11 cellular contexts compared by ENCODE assay signal in the genomic region with DNA sequence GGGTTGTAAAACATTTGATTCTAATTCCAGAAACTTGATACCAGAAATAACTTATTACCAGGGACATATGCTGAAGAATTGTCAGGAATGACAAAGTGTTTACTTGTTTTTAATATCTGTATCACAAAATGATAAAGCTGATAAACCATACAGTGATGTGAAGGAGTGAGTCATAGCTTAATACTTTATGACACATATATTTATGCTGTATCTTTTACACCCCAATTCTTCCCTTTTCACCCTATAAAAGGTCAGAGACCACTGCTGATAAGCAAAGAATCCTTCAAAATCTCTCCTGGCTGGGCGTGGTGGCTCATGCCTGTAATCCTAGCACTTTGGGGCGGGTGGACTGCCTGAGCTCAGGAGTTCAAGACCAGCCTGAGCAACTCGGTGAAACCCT. TPM values are rescaled to one million over a fixed set of nuclear protein-coding genes. Genes with fewer than 3 reads are reported as not detected.
DNase-seq lines count a peak whose midpoint lies in the region; TF ChIP-seq lines count a peak whose summit lies in the region.
"Had no signal": no experiment of that assay in that cellular context is flagged by ENCODE, and none has a peak within 500 bp of the region (broad histone marks: within the 10 kb centered on the region; RNA-seq: fewer than 3 reads in every experiment).

No MANE protein-coding gene starts in this region.

- peaks cover 0 to 15% (median 0%) of the 10 kb centered on the region in 3 donors for H3K36me3 Mint-ChIP-seq in CD8-positive, alpha-beta memory T cell

- H2AFZ ChIP-seq in OCI-LY7 (ENCODE audit: low read length) = peak overlapping the region; percentile 58; the same call in 1 of the 2 replicates

- no peak overlapping the region for H3K27ac ChIP-seq in CD8-positive, alpha-beta memory T cell (ENCODE audit: low read depth, low read length)
- H3K27ac ChIP-seq in OCI-LY7 (ENCODE audit: low read depth, low read length, poor library complexity, severe bottlenecking) (peak overlapping the region; percentile 91), dorsolateral prefrontal cortex (peak overlapping the region in 41 of 59 donors; percentile 5 to 97 (median 81)), vagina (no peak overlapping the region)

- DNase-seq in CD8-positive, alpha-beta memory T cell = no peak
- DNase-seq in OCI-LY7 (ENCODE audit: low spot score) (no peak), dorsolateral prefrontal cortex (no peak), retinal pigment epithelial cell (ENCODE audit: low read depth) (peak; percentile 24), NCI-H446 (lab: John Stamatoyannopoulos, UW) (no peak), OCI-M2 (lab: John Stamatoyannopoulos, UW; ENCODE audit: unreplicated experiment) (no peak), DMS114 treated with DMSO at 0.1 percent for 48 hours (lab: John Stamatoyannopoulos, UW; ENCODE audit: unreplicated experiment) (no peak), vagina (ENCODE audit: extremely low spot score in 2 of 2) (no peak)
- DNase-seq: aorta; NCI-H2227 treated with DMSO at 0.1 percent for 48 hours; stimulated activated naive CD4-positive, alpha-beta T cell treated with Interleukin-2 at 50 U/mL for 16 hours had no signal

- TF ChIP-seq CTCF in OCI-LY7 (conservative IDR thresholded peaks at IDR 0.05; ENCODE audit: low read length) = no peak
- TF ChIP-seq CTCF in dorsolateral prefrontal cortex (IDR thresholded peaks at IDR 0.05 in 54 of 56, conservative IDR thresholded peaks at IDR 0.05 in 2 of 56; ENCODE audit: low read depth in 1 of 56, partially characterized antibody in 56 of 56) = no peak
- TF ChIP-seq CTCF in retinal pigment epithelial cell (conservative IDR thresholded peaks at IDR 0.05; ENCODE audit: low read depth, low read length) = no peak
- TF ChIP-seq CTCF in vagina (IDR thresholded peaks at IDR 0.05) = no peak

- no peaks in the 10 kb centered on the region for H3K9me3 ChIP-seq in CD8-positive, alpha-beta memory T cell (ENCODE audit: low read length)
- H3K9me3 ChIP-seq in OCI-LY7 (ENCODE audit: low read length) = no peaks in the 10 kb centered on the region
- no peaks in the 10 kb centered on the region for H3K9me3 ChIP-seq in vagina

- H3K4me2 ChIP-seq in OCI-LY7 (ENCODE audit: low read length) = peak overlapping the region; percentile 99

- no peaks in the 10 kb centered on the region for H3K27me3 ChIP-seq in CD8-positive, alpha-beta memory T cell (ENCODE audit: insufficient read depth, low read length, poor library complexity, severe bottlenecking)
- H3K27me3 ChIP-seq in dorsolateral prefrontal cortex (no peaks in the 10 kb centered on the region), vagina (no peaks in the 10 kb centered on the region)

- BruUV-seq in OCI-LY7 (replicated peaks; lab: Mats Ljungman, UMichigan) = no TSS peak

- H3K36me3 ChIP-seq in CD8-positive, alpha-beta memory T cell (ENCODE audit: insufficient read depth, low read length) = no peaks in the 10 kb centered on the region
- H3K36me3 ChIP-seq in OCI-LY7 (ENCODE audit: insufficient read depth, low read length) (peaks cover 4% of the 10 kb centered on the region; the same call in 1 of the 2 replicates), vagina (no peaks in the 10 kb centered on the region)

- H4K20me1 ChIP-seq in OCI-LY7 (ENCODE audit: insufficient read depth, low read length) = peaks cover 5% of the 10 kb centered on the region; the same call in 1 of the 2 replicates

- peaks cover 0 to 4% of the 10 kb centered on the region in 2 donors for H3K27me3 Mint-ChIP-seq in CD8-positive, alpha-beta memory T cell

- peak overlapping the region in 1 of 7 donors; percentile 18 for H3K4me3 Mint-ChIP-seq in CD8-positive, alpha-beta memory T cell

- H3K79me2 ChIP-seq in OCI-LY7 (ENCODE audit: insufficient read depth, low read depth, low read length) = peaks cover 32% of the 10 kb centered on the region

- H3K4me1 ChIP-seq in CD8-positive, alpha-beta memory T cell (ENCODE audit: insufficient read depth, low read length) = peaks cover 28% of the 10 kb centered on the region
- H3K4me1 ChIP-seq in OCI-LY7 (ENCODE audit: insufficient read depth, low read length, poor library complexity, severe bottlenecking) = peaks cover 41% of the 10 kb centered on the region
- peaks cover 26% of the 10 kb centered on the region for H3K4me1 ChIP-seq in vagina

- POLR2A ChIA-PET in CD8-positive, alpha-beta memory T cell (lab: Charles Lee) = interaction anchor here (3.5 kb wide), 1 partner anchor 9 kb away, joined by 52 read pairs; no protein-coding TSS in a partner anchor
- POLR2A ChIA-PET in OCI-LY7 (lab: Charles Lee) = interaction anchor here (0.5 to 5.0 kb wide), 5 partner anchors 10 to 143 kb away, joined by 4 to 32 read pairs (median 6); no protein-coding TSS in a partner anchor

- intact Hi-C loops in OCI-LY7 (cut with micrococcal nuclease; ENCODE audit: unreplicated experiment) = loop anchor here (10.0 kb wide), 1 partner anchor 1165 kb away; no protein-coding TSS in a partner anchor
- intact Hi-C loops in dorsolateral prefrontal cortex (cut with DNase I) = loop anchor here (2.0 to 10.0 kb wide), 5 partner anchors 55 to 305 kb away; a partner anchor contains a TSS
- intact Hi-C loops in vagina (cut with DNase I) = no loop called here

- H3K4me1 Mint-ChIP-seq in CD8-positive, alpha-beta memory T cell = peaks cover 35 to 55% (median 41%) of the 10 kb centered on the region in 3 donors

- CTCF ChIA-PET in CD8-positive, alpha-beta memory T cell (lab: Charles Lee) = interaction anchor here (1.1 to 3.9 kb wide), 4 partner anchors 9 to 347 kb away, joined by 3 to 60 read pairs (median 14); no protein-coding TSS in a partner anchor
- CTCF ChIA-PET in OCI-LY7 (lab: Charles Lee; ENCODE audit: unreplicated experiment) = no interaction called here

- peak overlapping the region; percentile 27 to 99 (median 76) for H3K27ac Mint-ChIP-seq in CD8-positive, alpha-beta memory T cell

- H3K9me3 Mint-ChIP-seq in CD8-positive, alpha-beta memory T cell = peaks cover 0 to 2% (median 0%) of the 10 kb centered on the region in 5 donors

- no peak for TF ChIP-seq POLR2A in vagina (IDR thresholded peaks at IDR 0.05)

- H3K9me2 ChIP-seq in OCI-LY7 (ENCODE audit: insufficient read depth, low read length) = no peaks in the 10 kb centered on the region

- H3K4me3 ChIP-seq in CD8-positive, alpha-beta memory T cell (ENCODE audit: low read length) = no peak overlapping the region
- H3K4me3 ChIP-seq in OCI-LY7 (ENCODE audit: low read depth, low read length, poor library complexity, severe bottlenecking) (peak overlapping the region; percentile 36), dorsolateral prefrontal cortex (no peak overlapping the region), retinal pigment epithelial cell (ENCODE audit: low read length) (no peak overlapping the region), vagina (no peak overlapping the region)

RNA-seq across cellular contexts. Expression of a gene that starts 1.6 kb away (rescaled TPM):
- 10 to 100 TPM; 38.5 to 38.6 TPM for total RNA-seq in CD8-positive, alpha-beta memory T cell
- polyA plus RNA-seq in CD8-positive, alpha-beta memory T cell = 80.4 TPM
- 17.1 and 23.2 TPM in 2 replicates for total RNA-seq in OCI-LY7 (2014; rRNA removed; shearing (Covaris generic))
- total RNA-seq in OCI-LY7 (2022) (34.0 and 35.2 TPM in 2 replicates), dorsolateral prefrontal cortex (100 to 1,000 TPM; 105 to 278 (median 202) TPM), vagina (21.4 TPM)

Comparison
In these comparisons a context has a peak if more than half of its experiments do, and no peak if none do; other contexts are left out.
1. H3K27ac ChIP-seq: peak in OCI-LY7 (single experiment) and dorsolateral prefrontal cortex (41 of 59); none in CD8-positive, alpha-beta memory T cell (single experiment) and vagina (single experiment).